Comparison of ENCODE assay signal across 12 cellular contexts in genomic region chr1:58104960-58105359, GRCh38.
DNase-seq lines count a peak whose midpoint lies in the region; ATAC-seq and TF ChIP-seq lines count a peak whose summit lies in the region.
"Had no signal": no experiment of that assay in that cellular context is flagged by ENCODE, and none has a peak within 500 bp of the region (broad histone marks: within the 10 kb centered on the region; RNA-seq: fewer than 3 reads in every experiment).

No MANE protein-coding gene starts in this region.

- ATAC-seq in GM18868 (IDR thresholded peaks at IDR 0.05; ENCODE audit: unreplicated experiment) (peak; percentile 89), GM21717 (IDR thresholded peaks at IDR 0.05; ENCODE audit: unreplicated experiment) (peak; percentile 53), HG03280 (IDR thresholded peaks at IDR 0.05; ENCODE audit: unreplicated experiment) (peak; percentile 57)
- ATAC-seq: esophagus mucosa had no signal

- H3K27me3 Mint-ChIP-seq in nephron progenitor cell (ENCODE audit: low read depth, poor library complexity): peaks cover 7% of the 10 kb centered on the region

- peak; percentile 64 for DNase-seq in foreskin melanocyte
- no peak for DNase-seq in nephron progenitor cell
- no peak for DNase-seq in activated CD4-positive, alpha-beta T cell treated with anti-CD3 and anti-CD28 coated beads for 4 hours
- DNase-seq in HCEC 1CT: no peak
- no peak for DNase-seq in HuH-7.5 (ENCODE audit: low spot score)
- DNase-seq: Caco-2; central memory CD4-positive, alpha-beta T cell; SHP77 had no signal

- no peak for TF ChIP-seq CTCF in nephron progenitor cell (IDR thresholded peaks at IDR 0.05)

- H3K4me1 Mint-ChIP-seq in nephron progenitor cell: peaks cover 16% of the 10 kb centered on the region

- no peak overlapping the region for H3K4me3 Mint-ChIP-seq in nephron progenitor cell

- H3K27ac Mint-ChIP-seq in nephron progenitor cell: no peak overlapping the region

- no peaks in the 10 kb centered on the region for H3K9me3 Mint-ChIP-seq in nephron progenitor cell

- H3K36me3 Mint-ChIP-seq in nephron progenitor cell (ENCODE audit: low read depth): no peaks in the 10 kb centered on the region
